Comparison of ENCODE assay signal across 18 cellular contexts in genomic region chr3:112656045-112656444, GRCh38. TPM values are rescaled to one million over a fixed set of nuclear protein-coding genes. Genes with fewer than 3 reads are reported as not detected.
DNase-seq lines count a peak whose midpoint lies in the region; ATAC-seq, FAIRE-seq and TF ChIP-seq lines count a peak whose summit lies in the region.
"Had no signal": no experiment of that assay in that cellular context is flagged by ENCODE, and none has a peak within 500 bp of the region (broad histone marks: within the 10 kb centered on the region; RNA-seq: fewer than 3 reads in every experiment).

No MANE protein-coding gene starts in this region.

- BruUV-seq in mammary epithelial cell (replicated peaks; lab: Mats Ljungman, UMichigan) = no TSS peak
- no TSS peak for BruUV-seq in MCF 10A (replicated peaks; lab: Mats Ljungman, UMichigan)

- no peak for FAIRE-seq in astrocyte (lab: Jason Lieb, UNC)
- FAIRE-seq: H1, RCC 7860 had no signal

- H3K4me2 ChIP-seq in mammary epithelial cell (ENCODE audit: insufficient read depth, low read depth, low read length) = no peak overlapping the region
- no peak overlapping the region for H3K4me2 ChIP-seq in astrocyte (ENCODE audit: low read length)

- peaks cover 32% of the 10 kb centered on the region for H3K4me1 Mint-ChIP-seq in MCF 10A (ENCODE audit: insufficient read depth, unreplicated experiment)
- H3K4me1 Mint-ChIP-seq in astrocyte (ENCODE audit: low read depth, unreplicated experiment) = peaks cover 43% of the 10 kb centered on the region
- H3K4me1 Mint-ChIP-seq in stimulated activated effector memory CD8-positive, alpha-beta T cell treated with anti-CD3 and anti-CD28 coated beads, Interleukin-12 subunit alpha, Interleukin-12 subunit beta, amount 100 ng/mL, for 72 hours = peaks cover 6% of the 10 kb centered on the region

- no peaks in the 10 kb centered on the region for H3K36me3 Mint-ChIP-seq in MCF 10A (ENCODE audit: insufficient read depth, unreplicated experiment)
- H3K36me3 Mint-ChIP-seq in astrocyte (ENCODE audit: low read depth, unreplicated experiment) = no peaks in the 10 kb centered on the region
- no peaks in the 10 kb centered on the region for H3K36me3 Mint-ChIP-seq in stimulated activated effector memory CD8-positive, alpha-beta T cell treated with anti-CD3 and anti-CD28 coated beads, Interleukin-12 subunit alpha, Interleukin-12 subunit beta, amount 100 ng/mL, for 72 hours

- H3K4me3 ChIP-seq in mammary epithelial cell (replicated peaks in 1 of 3; ENCODE audit: insufficient read depth in 1 of 3, low read depth in 2 of 3, low read length in 3 of 3) (no peak overlapping the region), astrocyte (ENCODE audit: insufficient read depth, low read depth, low read length) (no peak overlapping the region)

- H3K79me2 ChIP-seq in mammary epithelial cell (ENCODE audit: insufficient read depth, low read length) (no peaks in the 10 kb centered on the region), astrocyte (ENCODE audit: insufficient read depth, low read length) (no peaks in the 10 kb centered on the region)

- no peaks in the 10 kb centered on the region for H3K36me3 ChIP-seq in mammary epithelial cell (ENCODE audit: insufficient read depth, low read length)
- H3K36me3 ChIP-seq in astrocyte (ENCODE audit: insufficient read depth, low read length) = no peaks in the 10 kb centered on the region

- H2AFZ ChIP-seq in mammary epithelial cell (ENCODE audit: low read depth, low read length) = no peak overlapping the region
- no peak overlapping the region for H2AFZ ChIP-seq in astrocyte (ENCODE audit: low read depth, low read length)

- POLR2A ChIA-PET in MCF 10A (lab: Yijun Ruan, JAX) = interaction anchor here (0.7 to 1.2 kb wide), 3 partner anchors 13 to 122 kb away, joined by 3 to 4 read pairs (median 4); no protein-coding TSS in a partner anchor

- ATAC-seq in foreskin keratinocyte (no peak), HG03520 (IDR thresholded peaks at IDR 0.05; ENCODE audit: unreplicated experiment) (no peak), GM19351 (IDR thresholded peaks at IDR 0.05; ENCODE audit: unreplicated experiment) (no peak)
- peak; percentile 58 for ATAC-seq in stimulated activated effector memory CD8-positive, alpha-beta T cell treated with anti-CD3 and anti-CD28 coated beads, Interleukin-12 subunit alpha, Interleukin-12 subunit beta, amount 100 ng/mL, for 72 hours

- TF ChIP-seq CTCF in mammary epithelial cell (conservative IDR thresholded peaks at IDR 0.05 in 1 of 2, IDR thresholded peaks at IDR 0.05 in 1 of 2; ENCODE audit: extremely low read depth in 1 of 2, insufficient read depth in 1 of 2, low read depth in 1 of 2, low read length in 2 of 2) (no peak), MCF 10A (IDR thresholded peaks at IDR 0.05; ENCODE audit: unreplicated experiment) (no peak), astrocyte (IDR thresholded peaks at IDR 0.05; ENCODE audit: insufficient read depth, low read depth, low read length) (no peak), foreskin keratinocyte (conservative IDR thresholded peaks at IDR 0.05) (no peak)

- H3K4me1 ChIP-seq in mammary epithelial cell (ENCODE audit: insufficient read depth, low read length) = peaks cover 40% of the 10 kb centered on the region
- peaks cover 38% of the 10 kb centered on the region for H3K4me1 ChIP-seq in astrocyte (ENCODE audit: insufficient read depth, low read length)
- H3K4me1 ChIP-seq in foreskin keratinocyte = peaks cover 53% of the 10 kb centered on the region

- dilution Hi-C loops in mammary epithelial cell (cut with HindIII; ENCODE audit: low sequenced_read_pairs) = no loop called here

- H4K20me1 ChIP-seq in mammary epithelial cell (ENCODE audit: insufficient read depth, low read length) (no peaks in the 10 kb centered on the region), astrocyte (ENCODE audit: insufficient read depth, low read length) (no peaks in the 10 kb centered on the region)

- CTCF ChIA-PET in mammary epithelial cell (lab: Charles Lee; ENCODE audit: low non-redundant PET) (no interaction called here), MCF 10A (lab: Yijun Ruan, JAX) (interaction anchor here (5.0 kb wide), 1 partner anchor 13 kb away, joined by 61 read pairs; the partner anchor contains the start of gene CCDC80)

- H3K27me3 ChIP-seq in mammary epithelial cell (ENCODE audit: insufficient read depth, low read length) (no peaks in the 10 kb centered on the region), astrocyte (ENCODE audit: insufficient read depth, low read length) (no peaks in the 10 kb centered on the region), foreskin keratinocyte (no peaks in the 10 kb centered on the region)

- DNase-seq in mammary epithelial cell (no peak), MCF 10A (ENCODE audit: unreplicated experiment) (no peak), astrocyte (ENCODE audit: low read depth) (no peak), foreskin keratinocyte (no peak), NCI-H2029 treated with DMSO at 0.1 percent for 48 hours (lab: John Stamatoyannopoulos, UW) (no peak)
- DNase-seq in stimulated activated effector memory CD8-positive, alpha-beta T cell treated with anti-CD3 and anti-CD28 coated beads, Interleukin-12 subunit alpha, Interleukin-12 subunit beta, amount 100 ng/mL, for 72 hours (ENCODE audit: low spot score in 2 of 2) = no peak
- DNase-seq: 8988T, Caco-2, DMS79, NCI-H1105, NCI-H187 treated with DMSO at 0.1 percent for 48 hours, NCI-H2171 treated with DMSO at 0.1 percent for 48 hours, NCI-H510A, NCI-H82 had no signal

- in situ Hi-C loops in mammary epithelial cell (cut with MboI; ENCODE audit: low sequenced_read_pairs in 2 of 2) = no loop called here

- H3K4me3 Mint-ChIP-seq in MCF 10A (ENCODE audit: unreplicated experiment) (no peak overlapping the region), astrocyte (ENCODE audit: unreplicated experiment) (no peak overlapping the region)
- no peak overlapping the region for H3K4me3 Mint-ChIP-seq in stimulated activated effector memory CD8-positive, alpha-beta T cell treated with anti-CD3 and anti-CD28 coated beads, Interleukin-12 subunit alpha, Interleukin-12 subunit beta, amount 100 ng/mL, for 72 hours

- H3K27me3 Mint-ChIP-seq in MCF 10A (ENCODE audit: insufficient read depth, unreplicated experiment) = no peaks in the 10 kb centered on the region
- H3K27me3 Mint-ChIP-seq in astrocyte (ENCODE audit: low read depth, unreplicated experiment) = no peaks in the 10 kb centered on the region

- intact Hi-C loops in mammary epithelial cell (cut with micrococcal nuclease) = no loop called here
- intact Hi-C loops in MCF 10A (cut with micrococcal nuclease) = no loop called here

- no peaks in the 10 kb centered on the region for H3K9me3 ChIP-seq in mammary epithelial cell (replicated peaks; ENCODE audit: insufficient read depth, low read length)
- H3K9me3 ChIP-seq in astrocyte (ENCODE audit: insufficient read depth, low read depth, low read length) = no peaks in the 10 kb centered on the region
- H3K9me3 ChIP-seq: Caco-2 had no signal

- H3K9me3 Mint-ChIP-seq in MCF 10A (ENCODE audit: unreplicated experiment) = no peaks in the 10 kb centered on the region
- H3K9me3 Mint-ChIP-seq in astrocyte (ENCODE audit: unreplicated experiment) = peaks cover under 1% of the 10 kb centered on the region
- H3K9me3 Mint-ChIP-seq in stimulated activated effector memory CD8-positive, alpha-beta T cell treated with anti-CD3 and anti-CD28 coated beads, Interleukin-12 subunit alpha, Interleukin-12 subunit beta, amount 100 ng/mL, for 72 hours = no peaks in the 10 kb centered on the region

- H3K27ac ChIP-seq in mammary epithelial cell (ENCODE audit: insufficient read depth, low read depth, low read length) (peak overlapping the region; percentile 6), astrocyte (ENCODE audit: low read depth, low read length) (peak overlapping the region; percentile 100), foreskin keratinocyte (peak overlapping the region; percentile 85)

- H3K27ac Mint-ChIP-seq in MCF 10A (ENCODE audit: low read depth, unreplicated experiment) (no peak overlapping the region), astrocyte (ENCODE audit: unreplicated experiment) (peak overlapping the region; percentile 85)
- H3K27ac Mint-ChIP-seq in stimulated activated effector memory CD8-positive, alpha-beta T cell treated with anti-CD3 and anti-CD28 coated beads, Interleukin-12 subunit alpha, Interleukin-12 subunit beta, amount 100 ng/mL, for 72 hours = no peak overlapping the region

- H3K9ac ChIP-seq in mammary epithelial cell (ENCODE audit: insufficient read depth, low read length) (no peak overlapping the region), astrocyte (ENCODE audit: low read length) (no peak overlapping the region)

RNA-seq across cellular contexts. Expression of gene CCDC80, which starts 15.1 kb away (rescaled TPM):
- total RNA-seq in mammary epithelial cell = 10 to 100 TPM; 25.9 to 56.8 TPM
- 2.0 TPM for polyA plus RNA-seq in mammary epithelial cell
- polyA minus RNA-seq in mammary epithelial cell = 12.3 TPM
- total RNA-seq in MCF 10A (2022) = 10.4 and 19.4 TPM in 2 replicates
- 272 and 333 TPM in 2 replicates for total RNA-seq in astrocyte
- 24.5 and 25.0 TPM in 2 replicates for total RNA-seq in foreskin keratinocyte
- polyA plus RNA-seq in foreskin keratinocyte = 15.7 and 17.0 TPM in 2 replicates

Comparison
In these comparisons a context has a peak if more than half of its experiments do, and no peak if none do; other contexts are left out.
1. H3K27ac ChIP-seq: peak in every context shown above with its lines; median percentile 100 in astrocyte; 85 in foreskin keratinocyte; 6 in mammary epithelial cell.